ENCODE assay signal across 1 cellular context in genomic region chr16:58243528-58244004, GRCh38.
TF ChIP-seq lines count a peak whose summit lies in the region.

No MANE protein-coding gene starts in this region.

TF ChIP-seq in K562, 482 proteins besides CTCF, POLR2A, EP300 and RAD21 (continued from another document and continues in another):
- TF ChIP-seq, protein P1, sequence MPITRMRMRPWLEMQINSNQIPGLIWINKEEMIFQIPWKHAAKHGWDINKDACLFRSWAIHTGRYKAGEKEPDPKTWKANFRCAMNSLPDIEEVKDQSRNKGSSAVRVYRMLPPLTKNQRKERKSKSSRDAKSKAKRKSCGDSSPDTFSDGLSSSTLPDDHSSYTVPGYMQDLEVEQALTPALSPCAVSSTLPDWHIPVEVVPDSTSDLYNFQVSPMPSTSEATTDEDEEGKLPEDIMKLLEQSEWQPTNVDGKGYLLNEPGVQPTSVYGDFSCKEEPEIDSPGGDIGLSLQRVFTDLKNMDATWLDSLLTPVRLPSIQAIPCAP (CRISPR knock-in tag; IDR thresholded peaks at IDR 0.05; ENCODE audit: borderline replicate concordance): no peak
- TF ChIP-seq, protein P2, sequence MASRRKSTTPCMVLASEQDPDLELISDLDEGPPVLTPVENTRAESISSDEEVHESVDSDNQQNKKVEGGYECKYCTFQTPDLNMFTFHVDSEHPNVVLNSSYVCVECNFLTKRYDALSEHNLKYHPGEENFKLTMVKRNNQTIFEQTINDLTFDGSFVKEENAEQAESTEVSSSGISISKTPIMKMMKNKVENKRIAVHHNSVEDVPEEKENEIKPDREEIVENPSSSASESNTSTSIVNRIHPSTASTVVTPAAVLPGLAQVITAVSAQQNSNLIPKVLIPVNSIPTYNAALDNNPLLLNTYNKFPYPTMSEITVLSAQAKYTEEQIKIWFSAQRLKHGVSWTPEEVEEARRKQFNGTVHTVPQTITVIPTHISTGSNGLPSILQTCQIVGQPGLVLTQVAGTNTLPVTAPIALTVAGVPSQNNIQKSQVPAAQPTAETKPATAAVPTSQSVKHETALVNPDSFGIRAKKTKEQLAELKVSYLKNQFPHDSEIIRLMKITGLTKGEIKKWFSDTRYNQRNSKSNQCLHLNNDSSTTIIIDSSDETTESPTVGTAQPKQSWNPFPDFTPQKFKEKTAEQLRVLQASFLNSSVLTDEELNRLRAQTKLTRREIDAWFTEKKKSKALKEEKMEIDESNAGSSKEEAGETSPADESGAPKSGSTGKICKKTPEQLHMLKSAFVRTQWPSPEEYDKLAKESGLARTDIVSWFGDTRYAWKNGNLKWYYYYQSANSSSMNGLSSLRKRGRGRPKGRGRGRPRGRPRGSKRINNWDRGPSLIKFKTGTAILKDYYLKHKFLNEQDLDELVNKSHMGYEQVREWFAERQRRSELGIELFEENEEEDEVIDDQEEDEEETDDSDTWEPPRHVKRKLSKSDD (conservative IDR thresholded peaks at IDR 0.05; ENCODE audit: low read length): no peak
- peak; percentile 76; the same call in 1 of the 2 replicates for TF ChIP-seq ZBTB7A (IDR thresholded peaks at IDR 0.05; ENCODE audit: borderline replicate concordance, control insufficient read depth, low read depth, low read length)
- no peak; the same call in 1 of the 2 replicates for TF ChIP-seq CEBPG (CRISPR knock-in tag; IDR thresholded peaks at IDR 0.05)
- TF ChIP-seq CEBPG (tag; conservative IDR thresholded peaks at IDR 0.05 in 1 of 2, IDR thresholded peaks at IDR 0.05 in 1 of 2): peak in 1 of 2 experiments; percentile 38; a peak in 1 of 4 replicates
- TF ChIP-seq CEBPB (tag; IDR thresholded peaks at IDR 0.05): 0 out of 2 replicates have a peak, but pooled peaks have one; percentile 9
- TF ChIP-seq NCOA4 (IDR thresholded peaks at IDR 0.05; ENCODE audit: partially characterized antibody): no peak
- no peak for TF ChIP-seq ARHGAP35 (IDR thresholded peaks at IDR 0.05; ENCODE audit: partially characterized antibody)
- peak; percentile 73 for TF ChIP-seq CBFA2T3 (IDR thresholded peaks at IDR 0.05)
- no peak for TF ChIP-seq CREB3 (tag; conservative IDR thresholded peaks at IDR 0.05; ENCODE audit: low read depth)
- TF ChIP-seq, protein P3, sequence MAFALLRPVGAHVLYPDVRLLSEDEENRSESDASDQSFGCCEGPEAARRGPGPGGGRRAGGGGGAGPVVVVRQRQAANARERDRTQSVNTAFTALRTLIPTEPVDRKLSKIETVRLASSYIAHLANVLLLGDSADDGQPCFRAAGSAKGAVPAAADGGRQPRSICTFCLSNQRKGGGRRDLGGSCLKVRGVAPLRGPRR (CRISPR knock-in tag; IDR thresholded peaks at IDR 0.05): no peak
- peak; percentile 66; the same call in 1 of the 2 replicates for TF ChIP-seq SMARCE1 (IDR thresholded peaks at IDR 0.05)
- TF ChIP-seq TRIM24 (IDR thresholded peaks at IDR 0.05): peak in 1 of 2 experiments; percentile 19; a peak in 1 of 4 replicates
- no peak for TF ChIP-seq ZNF282 (CRISPR knock-in tag; IDR thresholded peaks at IDR 0.05)
- peak; percentile 50 for TF ChIP-seq CBFA2T2 (conservative IDR thresholded peaks at IDR 0.05)
- no peak for TF ChIP-seq SMARCA5 (IDR thresholded peaks at IDR 0.05)
- TF ChIP-seq TAF7 (tag; IDR thresholded peaks at IDR 0.05): no peak
- TF ChIP-seq TCF3 (CRISPR knock-in tag; IDR thresholded peaks at IDR 0.05): peak; percentile 59; the same call in 1 of the 2 replicates
- 0 out of 2 replicates have a peak, but pooled peaks have one; percentile 24 for TF ChIP-seq CBFB (CRISPR knock-in tag; IDR thresholded peaks at IDR 0.05)
- TF ChIP-seq CHD4 (IDR thresholded peaks at IDR 0.05; ENCODE audit: insufficient read depth, insufficient replicate concordance, low read depth, low read length, poor library complexity, severe bottlenecking): no peak
- TF ChIP-seq, protein P4, sequence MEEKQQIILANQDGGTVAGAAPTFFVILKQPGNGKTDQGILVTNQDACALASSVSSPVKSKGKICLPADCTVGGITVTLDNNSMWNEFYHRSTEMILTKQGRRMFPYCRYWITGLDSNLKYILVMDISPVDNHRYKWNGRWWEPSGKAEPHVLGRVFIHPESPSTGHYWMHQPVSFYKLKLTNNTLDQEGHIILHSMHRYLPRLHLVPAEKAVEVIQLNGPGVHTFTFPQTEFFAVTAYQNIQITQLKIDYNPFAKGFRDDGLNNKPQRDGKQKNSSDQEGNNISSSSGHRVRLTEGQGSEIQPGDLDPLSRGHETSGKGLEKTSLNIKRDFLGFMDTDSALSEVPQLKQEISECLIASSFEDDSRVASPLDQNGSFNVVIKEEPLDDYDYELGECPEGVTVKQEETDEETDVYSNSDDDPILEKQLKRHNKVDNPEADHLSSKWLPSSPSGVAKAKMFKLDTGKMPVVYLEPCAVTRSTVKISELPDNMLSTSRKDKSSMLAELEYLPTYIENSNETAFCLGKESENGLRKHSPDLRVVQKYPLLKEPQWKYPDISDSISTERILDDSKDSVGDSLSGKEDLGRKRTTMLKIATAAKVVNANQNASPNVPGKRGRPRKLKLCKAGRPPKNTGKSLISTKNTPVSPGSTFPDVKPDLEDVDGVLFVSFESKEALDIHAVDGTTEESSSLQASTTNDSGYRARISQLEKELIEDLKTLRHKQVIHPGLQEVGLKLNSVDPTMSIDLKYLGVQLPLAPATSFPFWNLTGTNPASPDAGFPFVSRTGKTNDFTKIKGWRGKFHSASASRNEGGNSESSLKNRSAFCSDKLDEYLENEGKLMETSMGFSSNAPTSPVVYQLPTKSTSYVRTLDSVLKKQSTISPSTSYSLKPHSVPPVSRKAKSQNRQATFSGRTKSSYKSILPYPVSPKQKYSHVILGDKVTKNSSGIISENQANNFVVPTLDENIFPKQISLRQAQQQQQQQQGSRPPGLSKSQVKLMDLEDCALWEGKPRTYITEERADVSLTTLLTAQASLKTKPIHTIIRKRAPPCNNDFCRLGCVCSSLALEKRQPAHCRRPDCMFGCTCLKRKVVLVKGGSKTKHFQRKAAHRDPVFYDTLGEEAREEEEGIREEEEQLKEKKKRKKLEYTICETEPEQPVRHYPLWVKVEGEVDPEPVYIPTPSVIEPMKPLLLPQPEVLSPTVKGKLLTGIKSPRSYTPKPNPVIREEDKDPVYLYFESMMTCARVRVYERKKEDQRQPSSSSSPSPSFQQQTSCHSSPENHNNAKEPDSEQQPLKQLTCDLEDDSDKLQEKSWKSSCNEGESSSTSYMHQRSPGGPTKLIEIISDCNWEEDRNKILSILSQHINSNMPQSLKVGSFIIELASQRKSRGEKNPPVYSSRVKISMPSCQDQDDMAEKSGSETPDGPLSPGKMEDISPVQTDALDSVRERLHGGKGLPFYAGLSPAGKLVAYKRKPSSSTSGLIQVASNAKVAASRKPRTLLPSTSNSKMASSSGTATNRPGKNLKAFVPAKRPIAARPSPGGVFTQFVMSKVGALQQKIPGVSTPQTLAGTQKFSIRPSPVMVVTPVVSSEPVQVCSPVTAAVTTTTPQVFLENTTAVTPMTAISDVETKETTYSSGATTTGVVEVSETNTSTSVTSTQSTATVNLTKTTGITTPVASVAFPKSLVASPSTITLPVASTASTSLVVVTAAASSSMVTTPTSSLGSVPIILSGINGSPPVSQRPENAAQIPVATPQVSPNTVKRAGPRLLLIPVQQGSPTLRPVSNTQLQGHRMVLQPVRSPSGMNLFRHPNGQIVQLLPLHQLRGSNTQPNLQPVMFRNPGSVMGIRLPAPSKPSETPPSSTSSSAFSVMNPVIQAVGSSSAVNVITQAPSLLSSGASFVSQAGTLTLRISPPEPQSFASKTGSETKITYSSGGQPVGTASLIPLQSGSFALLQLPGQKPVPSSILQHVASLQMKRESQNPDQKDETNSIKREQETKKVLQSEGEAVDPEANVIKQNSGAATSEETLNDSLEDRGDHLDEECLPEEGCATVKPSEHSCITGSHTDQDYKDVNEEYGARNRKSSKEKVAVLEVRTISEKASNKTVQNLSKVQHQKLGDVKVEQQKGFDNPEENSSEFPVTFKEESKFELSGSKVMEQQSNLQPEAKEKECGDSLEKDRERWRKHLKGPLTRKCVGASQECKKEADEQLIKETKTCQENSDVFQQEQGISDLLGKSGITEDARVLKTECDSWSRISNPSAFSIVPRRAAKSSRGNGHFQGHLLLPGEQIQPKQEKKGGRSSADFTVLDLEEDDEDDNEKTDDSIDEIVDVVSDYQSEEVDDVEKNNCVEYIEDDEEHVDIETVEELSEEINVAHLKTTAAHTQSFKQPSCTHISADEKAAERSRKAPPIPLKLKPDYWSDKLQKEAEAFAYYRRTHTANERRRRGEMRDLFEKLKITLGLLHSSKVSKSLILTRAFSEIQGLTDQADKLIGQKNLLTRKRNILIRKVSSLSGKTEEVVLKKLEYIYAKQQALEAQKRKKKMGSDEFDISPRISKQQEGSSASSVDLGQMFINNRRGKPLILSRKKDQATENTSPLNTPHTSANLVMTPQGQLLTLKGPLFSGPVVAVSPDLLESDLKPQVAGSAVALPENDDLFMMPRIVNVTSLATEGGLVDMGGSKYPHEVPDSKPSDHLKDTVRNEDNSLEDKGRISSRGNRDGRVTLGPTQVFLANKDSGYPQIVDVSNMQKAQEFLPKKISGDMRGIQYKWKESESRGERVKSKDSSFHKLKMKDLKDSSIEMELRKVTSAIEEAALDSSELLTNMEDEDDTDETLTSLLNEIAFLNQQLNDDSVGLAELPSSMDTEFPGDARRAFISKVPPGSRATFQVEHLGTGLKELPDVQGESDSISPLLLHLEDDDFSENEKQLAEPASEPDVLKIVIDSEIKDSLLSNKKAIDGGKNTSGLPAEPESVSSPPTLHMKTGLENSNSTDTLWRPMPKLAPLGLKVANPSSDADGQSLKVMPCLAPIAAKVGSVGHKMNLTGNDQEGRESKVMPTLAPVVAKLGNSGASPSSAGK (IDR thresholded peaks at IDR 0.05): peak; percentile 63
- TF ChIP-seq ZNF212 (CRISPR knock-in tag; IDR thresholded peaks at IDR 0.05): no peak
- TF ChIP-seq, protein P5, sequence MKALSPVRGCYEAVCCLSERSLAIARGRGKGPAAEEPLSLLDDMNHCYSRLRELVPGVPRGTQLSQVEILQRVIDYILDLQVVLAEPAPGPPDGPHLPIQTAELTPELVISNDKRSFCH (CRISPR knock-in tag; IDR thresholded peaks at IDR 0.05): no peak
- TF ChIP-seq, protein P5 (tag; IDR thresholded peaks at IDR 0.05): no peak
- no peak for TF ChIP-seq ZNF347 (CRISPR knock-in tag; IDR thresholded peaks at IDR 0.05; ENCODE audit: low read depth)
- no peak for TF ChIP-seq ZBTB1 (CRISPR knock-in tag; IDR thresholded peaks at IDR 0.05; ENCODE audit: borderline replicate concordance, low read depth)
- TF ChIP-seq ZNF77 (CRISPR knock-in tag; IDR thresholded peaks at IDR 0.05): no peak
- no peak for TF ChIP-seq MEIS2 (IDR thresholded peaks at IDR 0.05; ENCODE audit: partially characterized antibody)
- TF ChIP-seq ZFPM2 (CRISPR knock-in tag; IDR thresholded peaks at IDR 0.05): no peak
- TF ChIP-seq, protein P6, sequence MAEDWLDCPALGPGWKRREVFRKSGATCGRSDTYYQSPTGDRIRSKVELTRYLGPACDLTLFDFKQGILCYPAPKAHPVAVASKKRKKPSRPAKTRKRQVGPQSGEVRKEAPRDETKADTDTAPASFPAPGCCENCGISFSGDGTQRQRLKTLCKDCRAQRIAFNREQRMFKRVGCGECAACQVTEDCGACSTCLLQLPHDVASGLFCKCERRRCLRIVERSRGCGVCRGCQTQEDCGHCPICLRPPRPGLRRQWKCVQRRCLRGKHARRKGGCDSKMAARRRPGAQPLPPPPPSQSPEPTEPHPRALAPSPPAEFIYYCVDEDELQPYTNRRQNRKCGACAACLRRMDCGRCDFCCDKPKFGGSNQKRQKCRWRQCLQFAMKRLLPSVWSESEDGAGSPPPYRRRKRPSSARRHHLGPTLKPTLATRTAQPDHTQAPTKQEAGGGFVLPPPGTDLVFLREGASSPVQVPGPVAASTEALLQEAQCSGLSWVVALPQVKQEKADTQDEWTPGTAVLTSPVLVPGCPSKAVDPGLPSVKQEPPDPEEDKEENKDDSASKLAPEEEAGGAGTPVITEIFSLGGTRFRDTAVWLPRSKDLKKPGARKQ (CRISPR knock-in tag; IDR thresholded peaks at IDR 0.05): no peak
- TF ChIP-seq E2F6 (IDR thresholded peaks at IDR 0.05; ENCODE audit: borderline replicate concordance in 1 of 2, extremely low read depth in 1 of 2, insufficient read depth in 1 of 2, insufficient read length in 1 of 2, low read depth in 1 of 2, low read length in 1 of 2, poor library complexity in 1 of 2, severe bottlenecking in 1 of 2): peak in 1 of 2 experiments; percentile 60
- no peak for TF ChIP-seq GABPB2 (CRISPR knock-in tag; conservative IDR thresholded peaks at IDR 0.05)
- TF ChIP-seq HNRNPH1 (optimal IDR thresholded peaks at IDR 0.05; ENCODE audit: low read depth, low read length): no peak
- no peak for TF ChIP-seq CREBBP (IDR thresholded peaks at IDR 0.05; ENCODE audit: low read depth, low read length)
- no peak for TF ChIP-seq ZNF785 (CRISPR knock-in tag; IDR thresholded peaks at IDR 0.05)
- TF ChIP-seq U2AF2 (optimal IDR thresholded peaks at IDR 0.05; ENCODE audit: low read depth, low read length): no peak
- TF ChIP-seq ZNF583 (CRISPR knock-in tag; IDR thresholded peaks at IDR 0.05): no peak
- TF ChIP-seq ZNF239 (CRISPR knock-in tag; IDR thresholded peaks at IDR 0.05): no peak
- no peak for TF ChIP-seq TARDBP (IDR thresholded peaks at IDR 0.05)
- TF ChIP-seq DACH1 (IDR thresholded peaks at IDR 0.05; ENCODE audit: partially characterized antibody): no peak
- no peak; the same call in 1 of the 2 replicates for TF ChIP-seq ATF7 (IDR thresholded peaks at IDR 0.05)
- TF ChIP-seq, protein P7, sequence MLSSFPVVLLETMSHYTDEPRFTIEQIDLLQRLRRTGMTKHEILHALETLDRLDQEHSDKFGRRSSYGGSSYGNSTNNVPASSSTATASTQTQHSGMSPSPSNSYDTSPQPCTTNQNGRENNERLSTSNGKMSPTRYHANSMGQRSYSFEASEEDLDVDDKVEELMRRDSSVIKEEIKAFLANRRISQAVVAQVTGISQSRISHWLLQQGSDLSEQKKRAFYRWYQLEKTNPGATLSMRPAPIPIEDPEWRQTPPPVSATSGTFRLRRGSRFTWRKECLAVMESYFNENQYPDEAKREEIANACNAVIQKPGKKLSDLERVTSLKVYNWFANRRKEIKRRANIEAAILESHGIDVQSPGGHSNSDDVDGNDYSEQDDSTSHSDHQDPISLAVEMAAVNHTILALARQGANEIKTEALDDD (IDR thresholded peaks at IDR 0.05): peak; percentile 18; the same call in 1 of the 2 replicates
